8 cellular contexts compared by ENCODE assay signal in genomic region chr5:1343931-1344901, GRCh38. TPM values are rescaled to one million over a fixed set of nuclear protein-coding genes. Genes with fewer than 3 reads are reported as not detected.
A peak's percentile ranks its signal among the peaks of the same experiment; 100 is the strongest.
DNase-seq lines count a peak whose midpoint lies in the region; ATAC-seq and TF ChIP-seq lines count a peak whose summit lies in the region.

No MANE protein-coding gene starts in this region.

- peak overlapping the region; percentile 82 to 98 (median 88) for H3K27ac Mint-ChIP-seq in CD4-positive, alpha-beta memory T cell
- H3K27ac Mint-ChIP-seq in glutamatergic neuron (ENCODE audit: unreplicated experiment): peak overlapping the region; percentile 48

- no peaks in the 10 kb centered on the region for H3K27me3 Mint-ChIP-seq in CD4-positive, alpha-beta memory T cell
- no peaks in the 10 kb centered on the region for H3K27me3 Mint-ChIP-seq in activated T-cell treated with anti-CD3 and anti-CD28 coated beads, Interleukin-2, amount 50 U/mL, for 4 hours (ENCODE audit: low read depth)
- peaks cover 9% of the 10 kb centered on the region for H3K27me3 Mint-ChIP-seq in glutamatergic neuron (ENCODE audit: unreplicated experiment)

- no peaks in the 10 kb centered on the region for H3K27me3 ChIP-seq in CD4-positive, alpha-beta memory T cell (ENCODE audit: insufficient read depth, low read length)
- H3K27me3 ChIP-seq in sigmoid colon: no peaks in the 10 kb centered on the region

- H3K27ac ChIP-seq in CD4-positive, alpha-beta memory T cell (ENCODE audit: low read depth, low read length): peak overlapping the region; percentile 55
- H3K27ac ChIP-seq in sigmoid colon: peak overlapping the region; percentile 41 to 87 (median 52)

- intact Hi-C loops in CD4-positive, alpha-beta memory T cell (cut with micrococcal nuclease): loop anchor here (10.0 kb wide), 1 partner anchor 451 kb away; the partner anchor contains the start of gene MRPL36
- intact Hi-C loops in sigmoid colon (cut with DNase I): loop anchor here (2.0 to 10.0 kb wide), 3 partner anchors 181 to 455 kb away; partner anchors contain the start of genes LPCAT1 and MRPL36

- H3K4me1 Mint-ChIP-seq in CD4-positive, alpha-beta memory T cell: peaks cover 18 to 51% (median 38%) of the 10 kb centered on the region in 4 donors
- H3K4me1 Mint-ChIP-seq in activated T-cell treated with anti-CD3 and anti-CD28 coated beads, Interleukin-2, amount 50 U/mL, for 4 hours (ENCODE audit: low read depth): peaks cover 32% of the 10 kb centered on the region
- H3K4me1 Mint-ChIP-seq in glutamatergic neuron (ENCODE audit: low read depth, unreplicated experiment): peaks cover 6% of the 10 kb centered on the region

- CTCF ChIA-PET in CD4-positive, alpha-beta memory T cell (lab: Charles Lee; ENCODE audit: partially characterized antibody): interaction anchor here (0.7 to 1.7 kb wide), 5 partner anchors 29 to 301 kb away, joined by 3 to 8 read pairs (median 4); no protein-coding TSS in a partner anchor

- peak in 2 of 5 donors; percentile 6 to 57 for DNase-seq in CD4-positive, alpha-beta memory T cell
- peak; percentile 30 for DNase-seq in HuH-7 (ENCODE audit: low spot score)
- no peak for DNase-seq in activated T-cell treated with anti-CD3 and anti-CD28 coated beads, Interleukin-2, amount 50 U/mL, for 4 hours
- peak; percentile 35 for DNase-seq in glutamatergic neuron
- DNase-seq in sigmoid colon: no peak
- DNase-seq in activated CD4-positive, CD25-positive, alpha-beta regulatory T cell (lab: John Stamatoyannopoulos, UW): no peak
- no peak for DNase-seq in NCI-H1092 (lab: John Stamatoyannopoulos, UW)

- peaks cover 25% of the 10 kb centered on the region for H3K4me1 ChIP-seq in CD4-positive, alpha-beta memory T cell (ENCODE audit: insufficient read depth, low read length)
- H3K4me1 ChIP-seq in sigmoid colon: peaks cover 0 to 33% (median 23%) of the 10 kb centered on the region in 4 donors

- H3K36me3 ChIP-seq in CD4-positive, alpha-beta memory T cell (ENCODE audit: insufficient read depth, low read length): peaks cover 26% of the 10 kb centered on the region
- H3K36me3 ChIP-seq in sigmoid colon: peaks cover 0 to 37% (median 20%) of the 10 kb centered on the region in 4 donors

- peak overlapping the region; percentile 66 to 73 for H3K4me3 ChIP-seq in CD4-positive, alpha-beta memory T cell (ENCODE audit: low read length in 2 of 2)
- peak overlapping the region; percentile 71 to 99 (median 80) for H3K4me3 ChIP-seq in sigmoid colon

- H3K36me3 Mint-ChIP-seq in CD4-positive, alpha-beta memory T cell: peaks cover 19 to 26% of the 10 kb centered on the region in 2 donors
- H3K36me3 Mint-ChIP-seq in activated T-cell treated with anti-CD3 and anti-CD28 coated beads, Interleukin-2, amount 50 U/mL, for 4 hours (ENCODE audit: insufficient read depth): peaks cover 23% of the 10 kb centered on the region
- peaks cover 10% of the 10 kb centered on the region for H3K36me3 Mint-ChIP-seq in glutamatergic neuron (ENCODE audit: unreplicated experiment)

- TF ChIP-seq POLR2A in sigmoid colon (IDR thresholded peaks at IDR 0.05): no peak

- H3K9me3 ChIP-seq in CD4-positive, alpha-beta memory T cell (ENCODE audit: control insufficient read depth in 1 of 2, low read length in 2 of 2): no peaks in the 10 kb centered on the region
- no peaks in the 10 kb centered on the region for H3K9me3 ChIP-seq in sigmoid colon

- TF ChIP-seq CTCF in glutamatergic neuron (IDR thresholded peaks at IDR 0.05; ENCODE audit: partially characterized antibody, unreplicated experiment) (no peak), sigmoid colon (IDR thresholded peaks at IDR 0.05) (no peak)

- POLR2A ChIA-PET in CD4-positive, alpha-beta memory T cell (lab: Charles Lee; ENCODE audit: partially characterized antibody): interaction anchor here (1.0 to 4.4 kb wide), 13 partner anchors 8 to 89 kb away, joined by 3 to 53 read pairs (median 5); partner anchors contain the start of gene TERT

- no peak for TF ChIP-seq EP300 in sigmoid colon (IDR thresholded peaks at IDR 0.05)

- H3K9me3 Mint-ChIP-seq in CD4-positive, alpha-beta memory T cell: no peaks in the 10 kb centered on the region
- H3K9me3 Mint-ChIP-seq in activated T-cell treated with anti-CD3 and anti-CD28 coated beads, Interleukin-2, amount 50 U/mL, for 4 hours: no peaks in the 10 kb centered on the region
- peaks cover 7% of the 10 kb centered on the region for H3K9me3 Mint-ChIP-seq in glutamatergic neuron (ENCODE audit: unreplicated experiment)

- WGBS in sigmoid colon, 2 donors: 3 to 7% methylated on average over 61 of the region's 61 CpGs

- peak; percentile 7 for ATAC-seq in GM21381 (IDR thresholded peaks at IDR 0.05; ENCODE audit: unreplicated experiment)
- peak; percentile 35 to 42 for ATAC-seq in activated T-cell treated with anti-CD3 and anti-CD28 coated beads, Interleukin-2, amount 50 U/mL, for 4 hours

- peak overlapping the region; percentile 88 to 95 (median 92) for H3K4me3 Mint-ChIP-seq in CD4-positive, alpha-beta memory T cell
- peak overlapping the region; percentile 90 for H3K4me3 Mint-ChIP-seq in activated T-cell treated with anti-CD3 and anti-CD28 coated beads, Interleukin-2, amount 50 U/mL, for 4 hours
- peak overlapping the region; percentile 95 for H3K4me3 Mint-ChIP-seq in glutamatergic neuron (ENCODE audit: unreplicated experiment)

RNA-seq across cellular contexts. Expression of gene CLPTM1L, which starts 0.7 kb away (rescaled TPM):
- 10 to 100 TPM; 86.0 to 87.4 TPM for total RNA-seq in CD4-positive, alpha-beta memory T cell
- polyA plus RNA-seq in CD4-positive, alpha-beta memory T cell: 10 to 100 TPM; 34.1 to 59.2 TPM
- 100 to 1,000 TPM; 143 to 150 (median 145) TPM for total RNA-seq in activated T-cell treated with anti-CD3 and anti-CD28 coated beads, Interleukin-2, amount 50 U/mL, for 4 hours
- total RNA-seq in glutamatergic neuron (ENCODE audit: unreplicated experiment): 95.2 TPM
- 10 to 100 TPM; 49.5 to 67.8 (median 58.9) TPM for total RNA-seq in sigmoid colon
- 10 to 100 TPM; 33.1 to 90.5 (median 33.6) TPM for polyA plus RNA-seq in sigmoid colon

RNA-seq across cellular contexts. Expression of gene TERT, which starts 49.3 kb away (rescaled TPM):
- not detected for total RNA-seq in CD4-positive, alpha-beta memory T cell
- polyA plus RNA-seq in CD4-positive, alpha-beta memory T cell: under 1 TPM; 0.12 to 0.13 TPM
- 10 to 100 TPM in 2 of 3 donors, 1 to 10 TPM in 1; 9.5 to 16.7 (median 10.5) TPM for total RNA-seq in activated T-cell treated with anti-CD3 and anti-CD28 coated beads, Interleukin-2, amount 50 U/mL, for 4 hours
- 2.9 TPM for total RNA-seq in glutamatergic neuron (ENCODE audit: unreplicated experiment)
- not detected for total RNA-seq in sigmoid colon
- polyA plus RNA-seq in sigmoid colon: 1 to 10 TPM in 1 of 3 donors, not detected in 2; 2.9 TPM

Comparison
In these comparisons a context has a peak if more than half of its experiments do, and no peak if none do; other contexts are left out.
1. DNase-seq: peak in HuH-7 (single experiment) and glutamatergic neuron (single experiment); none in activated T-cell treated with anti-CD3 and anti-CD28 coated beads, Interleukin-2, amount 50 U/mL, for 4 hours (single experiment), sigmoid colon (single experiment), activated CD4-positive, CD25-positive, alpha-beta regulatory T cell (0 of 4) and NCI-H1092 (single experiment).
2. Peak in every context shown above with its lines, with median percentiles within 50 percentile points of each other: H3K4me3 Mint-ChIP-seq.